Comparison of ENCODE assay signal across 14 cellular contexts in the genomic region with DNA sequence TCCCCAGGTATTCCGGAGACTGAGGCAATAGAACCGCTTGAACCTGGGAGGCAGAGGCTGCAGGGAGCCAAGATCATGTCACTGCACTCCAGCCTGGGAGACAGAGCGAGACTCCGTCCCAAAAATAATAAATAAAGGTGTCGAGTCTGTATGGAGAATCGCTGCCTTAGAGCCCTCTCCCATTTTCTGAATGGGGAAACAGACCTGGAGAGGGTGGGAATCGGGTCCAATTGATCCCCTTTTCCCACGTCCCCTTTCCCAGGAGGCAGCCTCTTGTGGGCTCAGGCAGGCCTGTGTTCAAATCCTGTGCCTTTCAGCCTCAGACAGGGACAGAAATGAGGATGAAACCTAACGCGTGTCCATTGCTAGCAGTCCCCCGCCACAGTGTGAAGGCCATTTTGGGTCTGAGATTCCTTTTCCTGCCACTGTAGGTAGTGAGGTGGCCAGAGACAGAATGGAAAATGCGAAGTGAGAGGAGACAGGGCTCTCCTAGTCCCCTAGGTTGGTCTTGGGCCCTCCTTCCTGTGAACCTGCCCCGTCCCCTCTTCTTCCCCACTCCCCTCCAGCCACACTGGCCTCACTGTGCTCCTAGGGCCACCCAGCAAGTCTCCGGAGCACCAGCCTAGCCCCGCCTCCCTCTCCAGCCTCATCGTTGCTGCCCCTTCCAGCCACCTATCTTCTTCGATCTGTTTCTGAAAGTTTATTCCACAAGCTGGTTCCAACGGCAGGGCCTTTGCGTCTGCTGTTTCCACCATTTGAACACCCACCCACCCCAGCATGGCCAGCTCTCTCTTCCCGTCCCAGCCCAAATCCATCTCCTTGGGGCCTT. TPM values are rescaled to one million over a fixed set of nuclear protein-coding genes. Genes with fewer than 3 reads are reported as not detected.
A peak's percentile ranks its signal among the peaks of the same experiment; 100 is the strongest.
DNase-seq lines count a peak whose midpoint lies in the region; ATAC-seq, FAIRE-seq and TF ChIP-seq lines count a peak whose summit lies in the region.
"Had no signal": no experiment of that assay in that cellular context is flagged by ENCODE, and none has a peak within 500 bp of the region (broad histone marks: within the 10 kb centered on the region; RNA-seq: fewer than 3 reads in every experiment).

No MANE protein-coding gene starts in this region.

- H3K4me3 ChIP-seq in cardiac muscle cell: no peak overlapping the region
- H3K4me3 ChIP-seq in mesendoderm (ENCODE audit: low read length): no peak overlapping the region
- H3K4me3 ChIP-seq: MG63 had no signal

- H3K36me3 Mint-ChIP-seq in activated naive CD8-positive, alpha-beta T cell: peaks cover 6% of the 10 kb centered on the region
- H3K36me3 Mint-ChIP-seq in type B pancreatic cell: peaks cover 9% of the 10 kb centered on the region

- TF ChIP-seq CTCF in cardiac muscle cell (IDR thresholded peaks at IDR 0.05; ENCODE audit: low read depth, low read length) (no peak), type B pancreatic cell (conservative IDR thresholded peaks at IDR 0.05) (no peak)

- no peak overlapping the region for H2BK5ac ChIP-seq in mesendoderm (ENCODE audit: low read length)

- no peak overlapping the region for H3K18ac ChIP-seq in mesendoderm (ENCODE audit: low read length)

- H3K56ac ChIP-seq in mesendoderm (ENCODE audit: low read length): peak overlapping the region; percentile 60

- H3K4ac ChIP-seq in mesendoderm (ENCODE audit: low read depth, low read length): no peak overlapping the region

- peaks cover 3% of the 10 kb centered on the region for H3K79me1 ChIP-seq in mesendoderm (ENCODE audit: low read length)

- ATAC-seq in left cardiac atrium (no peak), HG03342 (IDR thresholded peaks at IDR 0.05; ENCODE audit: unreplicated experiment) (no peak), HG02852 (IDR thresholded peaks at IDR 0.05; ENCODE audit: unreplicated experiment) (no peak)
- ATAC-seq: stimulated activated naive CD8-positive, alpha-beta T cell treated with anti-CD3 and anti-CD28 coated beads, Interleukin-15, Interleukin-2, amounts not matched to agents 100 U/mL and 50 U/mL, for 24 hours had no signal

- no peak overlapping the region for H2AK5ac ChIP-seq in mesendoderm (ENCODE audit: low read length)

- H3K4me3 Mint-ChIP-seq in activated naive CD8-positive, alpha-beta T cell: peak overlapping the region; percentile 28
- no peak overlapping the region for H3K4me3 Mint-ChIP-seq in type B pancreatic cell

- H4K5ac ChIP-seq in mesendoderm (ENCODE audit: low read length): no peak overlapping the region

- intact Hi-C loops in left cardiac atrium (cut with DNase I): no loop called here

- H2BK15ac ChIP-seq in mesendoderm (replicated peaks; ENCODE audit: low read depth): no peak overlapping the region

- H3K9me3 ChIP-seq in cardiac muscle cell (ENCODE audit: low read depth): no peaks in the 10 kb centered on the region
- H3K9me3 ChIP-seq: MG63, neutrophil had no signal

- WGBS in mesendoderm (ENCODE audit: extremely low coverage, insufficient coverage, low lambda C conversion rate): no CpG with 5 or more reads among the region's 20 CpGs

- H3K36me3 ChIP-seq in cardiac muscle cell (peaks cover 2% of the 10 kb centered on the region), mesendoderm (ENCODE audit: control insufficient read depth, insufficient read depth, low read length) (no peaks in the 10 kb centered on the region)

- no peak overlapping the region for H4K8ac ChIP-seq in mesendoderm (ENCODE audit: low read depth, low read length)

- peaks cover 30% of the 10 kb centered on the region for H3K4me1 Mint-ChIP-seq in activated naive CD8-positive, alpha-beta T cell (ENCODE audit: low read depth)
- H3K4me1 Mint-ChIP-seq in type B pancreatic cell (ENCODE audit: unreplicated experiment): peaks cover 31% of the 10 kb centered on the region

- no peak overlapping the region for H3K23ac ChIP-seq in mesendoderm (ENCODE audit: low read length)

- no peak overlapping the region for H3K4me2 ChIP-seq in mesendoderm (ENCODE audit: low read length)

- no peaks in the 10 kb centered on the region for H3K27me3 ChIP-seq in cardiac muscle cell
- no peaks in the 10 kb centered on the region for H3K27me3 ChIP-seq in mesendoderm (ENCODE audit: insufficient read depth, low read length, poor library complexity)
- H3K27me3 ChIP-seq: MG63, neutrophil had no signal

- H3K9me3 Mint-ChIP-seq in activated naive CD8-positive, alpha-beta T cell (ENCODE audit: low read depth): no peaks in the 10 kb centered on the region
- no peaks in the 10 kb centered on the region for H3K9me3 Mint-ChIP-seq in type B pancreatic cell

- no peak overlapping the region for H2BK120ac ChIP-seq in mesendoderm (ENCODE audit: low read depth, low read length)

- peak overlapping the region; percentile 61 for H3K27ac Mint-ChIP-seq in activated naive CD8-positive, alpha-beta T cell
- H3K27ac Mint-ChIP-seq in type B pancreatic cell: peak overlapping the region; percentile 63

- no peak for FAIRE-seq in frontal cortex (lab: Jason Lieb, UNC)
- FAIRE-seq: keratinocyte had no signal

- H3K27me3 Mint-ChIP-seq in activated naive CD8-positive, alpha-beta T cell: no peaks in the 10 kb centered on the region
- H3K27me3 Mint-ChIP-seq in type B pancreatic cell: no peaks in the 10 kb centered on the region

- H3K79me2 ChIP-seq in mesendoderm (ENCODE audit: control insufficient read depth, insufficient read depth, low read length): peaks cover 20% of the 10 kb centered on the region

- peak overlapping the region; percentile 50 for H3K27ac ChIP-seq in cardiac muscle cell
- no peak overlapping the region for H3K27ac ChIP-seq in mesendoderm (ENCODE audit: low read depth, low read length)
- H3K27ac ChIP-seq: neutrophil had no signal

- H3K4me1 ChIP-seq in cardiac muscle cell (ENCODE audit: low read depth) (peaks cover 8% of the 10 kb centered on the region), mesendoderm (ENCODE audit: control insufficient read depth, low read depth, low read length) (no peaks in the 10 kb centered on the region)

- DNase-seq in cardiac muscle cell (ENCODE audit: low read depth in 1 of 2, low spot score in 1 of 2) (no peak), left cardiac atrium (no peak), mesendoderm (no peak), type B pancreatic cell (ENCODE audit: extremely low spot score, unreplicated experiment) (no peak), frontal cortex (ENCODE audit: low spot score in 2 of 2) (no peak)
- DNase-seq: HCEC 1CT; MG63; NCI-H524 treated with DMSO at 0.1 percent for 48 hours; stimulated activated naive CD8-positive, alpha-beta T cell treated with anti-CD3 and anti-CD28 coated beads, Interleukin-15, Interleukin-2, amounts not matched to agents 100 U/mL and 50 U/mL, for 24 hours had no signal

- H3K9ac ChIP-seq in mesendoderm (ENCODE audit: low read length): peak overlapping the region; percentile 32

RNA-seq across cellular contexts. Expression of a gene that starts 2.7 kb away (rescaled TPM):
- total RNA-seq in cardiac muscle cell (41.5 and 58.8 TPM in 2 replicates), left cardiac atrium (10 to 100 TPM; 32.5 to 34.7 TPM), type B pancreatic cell (ENCODE audit: low replicate concordance) (75.6 and 86.9 TPM in 2 replicates), frontal cortex (28.5 TPM)
- 63.1 and 92.3 TPM in 2 replicates for polyA plus RNA-seq in cardiac muscle cell
- 48.7 TPM for polyA plus RNA-seq in mesendoderm (2013, experiment 1 of 2)
- 47.6 TPM for polyA plus RNA-seq in mesendoderm (2013, experiment 2 of 2)

RNA-seq across cellular contexts. Expression of a gene that starts 23.0 kb away (rescaled TPM):
- total RNA-seq in cardiac muscle cell: 0.39 TPM in 1 of 2 replicates, not detected in the other
- polyA plus RNA-seq in cardiac muscle cell: 0.30 and 0.71 TPM in 2 replicates
- total RNA-seq in left cardiac atrium: under 1 TPM; 0.42 to 0.77 TPM
- not detected for polyA plus RNA-seq in mesendoderm (2013, experiment 1 of 2)
- polyA plus RNA-seq in mesendoderm (2013, experiment 2 of 2): not detected
- total RNA-seq in type B pancreatic cell (ENCODE audit: low replicate concordance): 0.86 and 1.1 TPM in 2 replicates
- total RNA-seq in frontal cortex: 0.82 TPM
- polyA plus RNA-seq: keratinocyte had no signal

RNA-seq across cellular contexts. Expression of a gene that starts 31.8 kb away (rescaled TPM):
- total RNA-seq in cardiac muscle cell: 180 and 189 TPM in 2 replicates
- polyA plus RNA-seq in cardiac muscle cell: 357 and 366 TPM in 2 replicates
- 100 to 1,000 TPM; 295 to 306 TPM for total RNA-seq in left cardiac atrium
- 96.2 TPM for polyA plus RNA-seq in mesendoderm (2013, experiment 1 of 2)
- 99.0 TPM for polyA plus RNA-seq in mesendoderm (2013, experiment 2 of 2)
- 89.3 and 102 TPM in 2 replicates for total RNA-seq in type B pancreatic cell (ENCODE audit: low replicate concordance)
- 11.8 TPM for total RNA-seq in frontal cortex
